Comparison of ENCODE assay signal across 8 cellular contexts in genomic region chr19:1507763-1508506, GRCh38. TPM values are rescaled to one million over a fixed set of nuclear protein-coding genes. Genes with fewer than 3 reads are reported as not detected.
A peak's percentile ranks its signal among the peaks of the same experiment; 100 is the strongest.
DNase-seq lines count a peak whose midpoint lies in the region; ATAC-seq lines count a peak whose summit lies in the region.

No MANE protein-coding gene starts in this region.

- H2BK15ac ChIP-seq in neuronal stem cell (ENCODE audit: low read length), result peak overlapping the region; percentile 94

- H3K36me3 Mint-ChIP-seq in activated naive CD4-positive, alpha-beta T cell treated with anti-CD3 and anti-CD28 coated beads, Interleukin-2, amount 50 U/mL, for 24 hours, result no peaks in the 10 kb centered on the region

- DNase-seq in GM03348 (ENCODE audit: low spot score) (peak; percentile 100), NAMALWA (ENCODE audit: low spot score) (peak; percentile 97), SKM-1 treated with dmso at 0.1 percent for 144 hours (lab: John Stamatoyannopoulos, UW; ENCODE audit: unreplicated experiment) (peak; percentile 90), germinal center (ENCODE audit: low spot score) (peak; percentile 99), neuronal stem cell (ENCODE audit: low spot score) (peak; percentile 97)
- peak; percentile 91 to 93 for DNase-seq in stimulated activated naive CD8-positive, alpha-beta T cell treated with anti-CD3 and anti-CD28 coated beads, Interleukin-15, amount 100 ng/mL, for 72 hours

- H2BK5ac ChIP-seq in neuronal stem cell (ENCODE audit: low read length), result peak overlapping the region; percentile 99

- peak overlapping the region; percentile 99 for H2BK12ac ChIP-seq in neuronal stem cell (ENCODE audit: low read length)

- H3K36me3 ChIP-seq in neuronal stem cell (replicated peaks in 1 of 2; ENCODE audit: control insufficient read depth in 2 of 2, insufficient read depth in 2 of 2, low read length in 2 of 2), result no peaks in the 10 kb centered on the region

- peak overlapping the region; percentile 97 for H3K9ac ChIP-seq in neuronal stem cell (ENCODE audit: low read depth, low read length, poor library complexity)

- WGBS in neuronal stem cell (ENCODE audit: extremely low coverage in 2 of 2, insufficient read length in 2 of 2, insufficient replicate concordance in 1 of 2), 2 donors, result no CpG with 5 or more reads among the region's 46 CpGs

- peak overlapping the region; percentile 94 for H3K14ac ChIP-seq in neuronal stem cell (ENCODE audit: low read length)

- no peaks in the 10 kb centered on the region for H3K9me3 Mint-ChIP-seq in activated naive CD4-positive, alpha-beta T cell treated with anti-CD3 and anti-CD28 coated beads, Interleukin-2, amount 50 U/mL, for 24 hours
- H3K9me3 Mint-ChIP-seq in stimulated activated naive CD8-positive, alpha-beta T cell treated with anti-CD3 and anti-CD28 coated beads, Interleukin-15, amount 100 ng/mL, for 72 hours, result no peaks in the 10 kb centered on the region

- no peaks in the 10 kb centered on the region for H3K27me3 Mint-ChIP-seq in activated naive CD4-positive, alpha-beta T cell treated with anti-CD3 and anti-CD28 coated beads, Interleukin-2, amount 50 U/mL, for 24 hours
- peaks cover 56% of the 10 kb centered on the region for H3K27me3 Mint-ChIP-seq in stimulated activated naive CD8-positive, alpha-beta T cell treated with anti-CD3 and anti-CD28 coated beads, Interleukin-15, amount 100 ng/mL, for 72 hours

- peak; percentile 90 for ATAC-seq in stimulated activated naive CD8-positive, alpha-beta T cell treated with anti-CD3 and anti-CD28 coated beads, Interleukin-15, amount 100 ng/mL, for 72 hours
- no peak for ATAC-seq in GM21528 (IDR thresholded peaks at IDR 0.05; ENCODE audit: low FRiP score, unreplicated experiment)

- peak overlapping the region; percentile 83 for H3K4me2 ChIP-seq in neuronal stem cell (ENCODE audit: insufficient read depth, low read length, poor library complexity, severe bottlenecking)

- peak overlapping the region; percentile 91 for H3K4me3 Mint-ChIP-seq in activated naive CD4-positive, alpha-beta T cell treated with anti-CD3 and anti-CD28 coated beads, Interleukin-2, amount 50 U/mL, for 24 hours
- peak overlapping the region; percentile 91 to 94 for H3K4me3 Mint-ChIP-seq in stimulated activated naive CD8-positive, alpha-beta T cell treated with anti-CD3 and anti-CD28 coated beads, Interleukin-15, amount 100 ng/mL, for 72 hours

- H2AFZ ChIP-seq in neuronal stem cell (ENCODE audit: low read length), result peak overlapping the region; percentile 96

- H3K4ac ChIP-seq in neuronal stem cell (ENCODE audit: low read length), result peak overlapping the region; percentile 93

- peak overlapping the region; percentile 80 for H4K91ac ChIP-seq in neuronal stem cell (ENCODE audit: low read depth, low read length, poor library complexity)

- peaks cover 22% of the 10 kb centered on the region for H3K4me1 Mint-ChIP-seq in activated naive CD4-positive, alpha-beta T cell treated with anti-CD3 and anti-CD28 coated beads, Interleukin-2, amount 50 U/mL, for 24 hours
- peaks cover 52% of the 10 kb centered on the region for H3K4me1 Mint-ChIP-seq in stimulated activated naive CD8-positive, alpha-beta T cell treated with anti-CD3 and anti-CD28 coated beads, Interleukin-15, amount 100 ng/mL, for 72 hours

- H2BK120ac ChIP-seq in neuronal stem cell (ENCODE audit: low read depth, low read length), result peak overlapping the region; percentile 96

- peak overlapping the region; percentile 98 for H4K8ac ChIP-seq in neuronal stem cell (ENCODE audit: low read depth, low read length)

- H3K4me3 ChIP-seq in neuronal stem cell (ENCODE audit: low read length in 2 of 2), result peak overlapping the region; percentile 63 to 89

- H3K27ac Mint-ChIP-seq in activated naive CD4-positive, alpha-beta T cell treated with anti-CD3 and anti-CD28 coated beads, Interleukin-2, amount 50 U/mL, for 24 hours, result peak overlapping the region; percentile 60
- peak overlapping the region; percentile 64 to 93 for H3K27ac Mint-ChIP-seq in stimulated activated naive CD8-positive, alpha-beta T cell treated with anti-CD3 and anti-CD28 coated beads, Interleukin-15, amount 100 ng/mL, for 72 hours

- H3K27me3 ChIP-seq in neuronal stem cell (ENCODE audit: control insufficient read depth in 3 of 3, insufficient read depth in 3 of 3, low read depth in 1 of 3, low read length in 3 of 3), result peaks cover 2 to 43% (median 30%) of the 10 kb centered on the region in 3 experiments

- peak overlapping the region; percentile 95 for H2AK5ac ChIP-seq in neuronal stem cell (ENCODE audit: low read depth, low read length)

- peak overlapping the region; percentile 100 for H3K18ac ChIP-seq in neuronal stem cell (ENCODE audit: low read length)

- peak overlapping the region; percentile 98 for H3K23ac ChIP-seq in neuronal stem cell (ENCODE audit: low read depth, low read length, poor library complexity)

- H3K9me3 ChIP-seq in neuronal stem cell (replicated peaks in 1 of 2; ENCODE audit: control insufficient read depth in 2 of 2, insufficient read depth in 1 of 2, low read depth in 1 of 2, low read length in 2 of 2), result peaks cover 0 to 7% of the 10 kb centered on the region in 2 donors

- peaks cover 7 to 16% of the 10 kb centered on the region in 2 donors for H3K4me1 ChIP-seq in neuronal stem cell (ENCODE audit: control insufficient read depth in 2 of 2, insufficient read depth in 1 of 2, low read depth in 1 of 2, low read length in 2 of 2)

- peak overlapping the region; percentile 97 for H3K27ac ChIP-seq in neuronal stem cell (replicated peaks; ENCODE audit: low read length)

- H3K79me1 ChIP-seq in neuronal stem cell (ENCODE audit: low read depth, low read length), result no peaks in the 10 kb centered on the region

RNA-seq across cellular contexts. Expression of gene ADAMTSL5, which starts 4.9 kb away (rescaled TPM):
- polyA plus RNA-seq in neuronal stem cell (2013, experiment 1 of 2), result 0.31 TPM
- 0.21 TPM for polyA plus RNA-seq in neuronal stem cell (2013, experiment 2 of 2)

RNA-seq across cellular contexts. Expression of gene PLK5, which starts 15.9 kb away (rescaled TPM):
- 0.18 TPM for polyA plus RNA-seq in neuronal stem cell (2013, experiment 1 of 2)
- 0.25 TPM for polyA plus RNA-seq in neuronal stem cell (2013, experiment 2 of 2)

RNA-seq across cellular contexts. Expression of gene REEP6, which starts 17.0 kb away (rescaled TPM):
- 18.0 TPM for polyA plus RNA-seq in neuronal stem cell (2013, experiment 1 of 2)
- polyA plus RNA-seq in neuronal stem cell (2013, experiment 2 of 2), result 17.5 TPM

RNA-seq across cellular contexts. Expression of gene PCSK4, which starts 17.8 kb away (rescaled TPM):
- 8.3 TPM for polyA plus RNA-seq in neuronal stem cell (2013, experiment 1 of 2)
- 7.9 TPM for polyA plus RNA-seq in neuronal stem cell (2013, experiment 2 of 2)

RNA-seq across cellular contexts. Expression of gene C19orf25, which starts 28.9 kb away (rescaled TPM):
- polyA plus RNA-seq in neuronal stem cell (2013, experiment 1 of 2), result 22.9 TPM
- polyA plus RNA-seq in neuronal stem cell (2013, experiment 2 of 2), result 21.4 TPM
